Comparison of ENCODE assay signal across 8 cellular contexts in genomic region chr1:190478193-190479007, GRCh38. TPM values are rescaled to one million over a fixed set of nuclear protein-coding genes. Genes with fewer than 3 reads are reported as not detected.
DNase-seq lines count a peak whose midpoint lies in the region; ATAC-seq, FAIRE-seq and TF ChIP-seq lines count a peak whose summit lies in the region.

No MANE protein-coding gene starts in this region.

- H3K9me3 ChIP-seq in GM12878 (replicated peaks; ENCODE audit: control insufficient read depth, insufficient read depth, low read length) (no peaks in the 10 kb centered on the region), subcutaneous abdominal adipose tissue (ENCODE audit: control insufficient read depth in 5 of 5, low read length in 5 of 5) (peaks cover 0 to 3% (median 0%) of the 10 kb centered on the region in 5 donors)

- no peak for TF ChIP-seq RAD21 in GM12878 (IDR thresholded peaks at IDR 0.05; ENCODE audit: insufficient read depth, low read depth, low read length)

- no peak for TF ChIP-seq EP300 in GM12878 (IDR thresholded peaks at IDR 0.05; ENCODE audit: borderline replicate concordance in 1 of 2, control insufficient read depth in 1 of 2, low read depth in 2 of 2, low read length in 2 of 2)

- FAIRE-seq in GM12878 (lab: Jason Lieb, UNC) = no peak

- in situ Hi-C loops in GM12878 (cut with MboI) = no loop called here

- H3K27ac ChIP-seq in GM12878 (ENCODE audit: control insufficient read depth, insufficient read depth) = no peak overlapping the region
- no peak overlapping the region for H3K27ac ChIP-seq in subcutaneous abdominal adipose tissue (ENCODE audit: low read depth, low read length)

- 19% methylated on average over 25 of the region's 37 CpGs for WGBS in GM12878 (ENCODE audit: insufficient coverage, insufficient replicate concordance, low lambda C conversion rate, missing lambda C conversion rate)

- H3K4me2 ChIP-seq in GM12878 (ENCODE audit: control insufficient read depth, insufficient read depth) = no peak overlapping the region

- H3K4me3 ChIP-seq in GM12878 (no peak overlapping the region), subcutaneous abdominal adipose tissue (ENCODE audit: low read depth in 1 of 5, low read length in 5 of 5) (peak overlapping the region; percentile 19 to 67 (median 49))

- H3K27me3 ChIP-seq in GM12878 (replicated peaks in 1 of 2; ENCODE audit: control insufficient read depth in 2 of 2, insufficient read depth in 2 of 2, low read length in 1 of 2) (peaks cover 2 to 8% of the 10 kb centered on the region in 2 experiments), subcutaneous abdominal adipose tissue (ENCODE audit: control insufficient read depth in 5 of 5, insufficient read depth in 4 of 5, low read length in 5 of 5) (peaks cover 22 to 32% (median 26%) of the 10 kb centered on the region in 5 donors)

- no peaks in the 10 kb centered on the region for H4K20me1 ChIP-seq in GM12878 (ENCODE audit: control insufficient read depth, insufficient read depth)

- H3K79me2 ChIP-seq in GM12878 (ENCODE audit: control insufficient read depth, insufficient read depth, low read length) = no peaks in the 10 kb centered on the region

- H3K9ac ChIP-seq in GM12878 (ENCODE audit: control insufficient read depth, insufficient read depth, low read length) (no peak overlapping the region), subcutaneous abdominal adipose tissue (ENCODE audit: low read length in 5 of 5) (no peak overlapping the region)

- H3K4me1 ChIP-seq in GM12878 (ENCODE audit: control insufficient read depth, insufficient read depth, low read length) (no peaks in the 10 kb centered on the region), subcutaneous abdominal adipose tissue (ENCODE audit: control insufficient read depth in 5 of 5, insufficient read depth in 5 of 5, low read length in 5 of 5) (peaks cover 1 to 26% (median 16%) of the 10 kb centered on the region in 5 donors)

- peak; percentile 76 for ATAC-seq in GM19438 (IDR thresholded peaks at IDR 0.05; ENCODE audit: low read depth, unreplicated experiment)
- peak; percentile 48 for ATAC-seq in GM12878
- no peak for ATAC-seq in GM18520 (IDR thresholded peaks at IDR 0.05; ENCODE audit: unreplicated experiment)

- SMC1A ChIA-PET in GM12878 (lab: Charles Lee; ENCODE audit: uncharacterized antibody, unreplicated experiment) = no interaction called here

- H3K36me3 ChIP-seq in GM12878 (ENCODE audit: control insufficient read depth in 2 of 2, insufficient read depth in 2 of 2, low read length in 1 of 2) (no peaks in the 10 kb centered on the region), subcutaneous abdominal adipose tissue (ENCODE audit: control insufficient read depth in 5 of 5, insufficient read depth in 5 of 5, low read length in 5 of 5) (no peaks in the 10 kb centered on the region)

- CTCF ChIA-PET in GM12878 (lab: Yijun Ruan, JAX) = no interaction called here

- intact Hi-C loops in GM12878 (cut with micrococcal nuclease; ENCODE audit: unreplicated experiment) = no loop called here

- POLR2A ChIA-PET in GM12878 (lab: Charles Lee) = no interaction called here

- no peak overlapping the region for H2AFZ ChIP-seq in GM12878 (ENCODE audit: control insufficient read depth, low read depth, low read length)

- DNase-seq in NCI-H146 treated with DMSO at 0.1 percent for 48 hours (lab: John Stamatoyannopoulos, UW; ENCODE audit: unreplicated experiment) (peak; percentile 36), GM12878 (ENCODE audit: low read depth, low spot score) (no peak), inferior parietal cortex (ENCODE audit: extremely low spot score) (peak; percentile 60)
- DNase-seq in activated naive CD4-positive, alpha-beta T cell (lab: John Stamatoyannopoulos, UW) = no peak
- no peak for DNase-seq in activated CD8-positive, alpha-beta memory T cell treated with anti-CD3 and anti-CD28 coated beads, Interleukin-2, amount 50 U/mL, for 48 hours

- BruUV-seq in GM12878 (replicated peaks; lab: Mats Ljungman, UMichigan) = no TSS peak

- no peak for TF ChIP-seq CTCF in GM12878 (IDR thresholded peaks at IDR 0.05 in 2 of 3, conservative IDR thresholded peaks at IDR 0.05 in 1 of 3; ENCODE audit: control insufficient read depth in 2 of 3, extremely low read depth in 1 of 3, insufficient read depth in 1 of 3, low read depth in 3 of 3, low read length in 3 of 3)

- TF ChIP-seq POLR2A in GM12878 (IDR thresholded peaks at IDR 0.05; ENCODE audit: low read depth, low read length) = no peak

- RAD21 ChIA-PET in GM12878 (lab: Charles Lee; ENCODE audit: unreplicated experiment) = no interaction called here

TF ChIP-seq in GM12878, 131 proteins besides CTCF, POLR2A, EP300 and RAD21:
- TF ChIP-seq TAF1 (IDR thresholded peaks at IDR 0.05; ENCODE audit: borderline replicate concordance, low read depth, low read length) (no peak), CBX3 (IDR thresholded peaks at IDR 0.05; ENCODE audit: borderline replicate concordance, low read depth) (no peak), CHD4 (IDR thresholded peaks at IDR 0.05) (no peak), RAD51 (IDR thresholded peaks at IDR 0.05) (no peak), CBFB (IDR thresholded peaks at IDR 0.05; ENCODE audit: low read depth) (no peak), GABPA (IDR thresholded peaks at IDR 0.05; ENCODE audit: low read depth) (no peak), MYB (IDR thresholded peaks at IDR 0.05; ENCODE audit: borderline replicate concordance, low read depth, low read length) (no peak), PAX5 (IDR thresholded peaks at IDR 0.05; ENCODE audit: borderline replicate concordance, low read depth, low read length) (no peak), POLR2AphosphoS5 (IDR thresholded peaks at IDR 0.05; ENCODE audit: low read length) (no peak), SIN3A (IDR thresholded peaks at IDR 0.05; ENCODE audit: low read depth, low read length) (no peak), CHD2 (IDR thresholded peaks at IDR 0.05; ENCODE audit: borderline replicate concordance, low read depth, low read length) (no peak), NRF1 (conservative IDR thresholded peaks at IDR 0.05; ENCODE audit: low read depth, low read length) (no peak), NR2C2 (IDR thresholded peaks at IDR 0.05; ENCODE audit: borderline replicate concordance, control insufficient read depth, insufficient read length, low read depth) (no peak), RELA (IDR thresholded peaks at IDR 0.05; ENCODE audit: borderline replicate concordance, partially characterized antibody) (no peak)
- TF ChIP-seq, protein P1, sequence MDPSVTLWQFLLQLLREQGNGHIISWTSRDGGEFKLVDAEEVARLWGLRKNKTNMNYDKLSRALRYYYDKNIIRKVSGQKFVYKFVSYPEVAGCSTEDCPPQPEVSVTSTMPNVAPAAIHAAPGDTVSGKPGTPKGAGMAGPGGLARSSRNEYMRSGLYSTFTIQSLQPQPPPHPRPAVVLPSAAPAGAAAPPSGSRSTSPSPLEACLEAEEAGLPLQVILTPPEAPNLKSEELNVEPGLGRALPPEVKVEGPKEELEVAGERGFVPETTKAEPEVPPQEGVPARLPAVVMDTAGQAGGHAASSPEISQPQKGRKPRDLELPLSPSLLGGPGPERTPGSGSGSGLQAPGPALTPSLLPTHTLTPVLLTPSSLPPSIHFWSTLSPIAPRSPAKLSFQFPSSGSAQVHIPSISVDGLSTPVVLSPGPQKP (IDR thresholded peaks at IDR 0.05; ENCODE audit: low read depth, low read length) = no peak
- TF ChIP-seq, protein P2, sequence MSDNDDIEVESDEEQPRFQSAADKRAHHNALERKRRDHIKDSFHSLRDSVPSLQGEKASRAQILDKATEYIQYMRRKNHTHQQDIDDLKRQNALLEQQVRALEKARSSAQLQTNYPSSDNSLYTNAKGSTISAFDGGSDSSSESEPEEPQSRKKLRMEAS (IDR thresholded peaks at IDR 0.05; ENCODE audit: low read depth, low read length) = no peak
- TF ChIP-seq, protein P3, sequence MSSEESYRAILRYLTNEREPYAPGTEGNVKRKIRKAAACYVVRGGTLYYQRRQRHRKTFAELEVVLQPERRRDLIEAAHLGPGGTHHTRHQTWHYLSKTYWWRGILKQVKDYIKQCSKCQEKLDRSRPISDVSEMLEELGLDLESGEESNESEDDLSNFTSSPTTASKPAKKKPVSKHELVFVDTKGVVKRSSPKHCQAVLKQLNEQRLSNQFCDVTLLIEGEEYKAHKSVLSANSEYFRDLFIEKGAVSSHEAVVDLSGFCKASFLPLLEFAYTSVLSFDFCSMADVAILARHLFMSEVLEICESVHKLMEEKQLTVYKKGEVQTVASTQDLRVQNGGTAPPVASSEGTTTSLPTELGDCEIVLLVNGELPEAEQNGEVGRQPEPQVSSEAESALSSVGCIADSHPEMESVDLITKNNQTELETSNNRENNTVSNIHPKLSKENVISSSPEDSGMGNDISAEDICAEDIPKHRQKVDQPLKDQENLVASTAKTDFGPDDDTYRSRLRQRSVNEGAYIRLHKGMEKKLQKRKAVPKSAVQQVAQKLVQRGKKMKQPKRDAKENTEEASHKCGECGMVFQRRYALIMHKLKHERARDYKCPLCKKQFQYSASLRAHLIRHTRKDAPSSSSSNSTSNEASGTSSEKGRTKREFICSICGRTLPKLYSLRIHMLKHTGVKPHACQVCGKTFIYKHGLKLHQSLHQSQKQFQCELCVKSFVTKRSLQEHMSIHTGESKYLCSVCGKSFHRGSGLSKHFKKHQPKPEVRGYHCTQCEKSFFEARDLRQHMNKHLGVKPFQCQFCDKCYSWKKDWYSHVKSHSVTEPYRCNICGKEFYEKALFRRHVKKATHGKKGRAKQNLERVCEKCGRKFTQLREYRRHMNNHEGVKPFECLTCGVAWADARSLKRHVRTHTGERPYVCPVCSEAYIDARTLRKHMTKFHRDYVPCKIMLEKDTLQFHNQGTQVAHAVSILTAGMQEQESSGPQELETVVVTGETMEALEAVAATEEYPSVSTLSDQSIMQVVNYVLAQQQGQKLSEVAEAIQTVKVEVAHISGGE (CRISPR knock-in tag; IDR thresholded peaks at IDR 0.05) = no peak

RNA-seq across cellular contexts. Expression of gene BRINP3, which starts 0.7 kb away (rescaled TPM):
- total RNA-seq in GM12878 (2013; cell fraction: nucleolus; rRNA removed) = not detected in 2 replicates
- total RNA-seq in GM12878 (2014; rRNA removed) = under 0.01 TPM in 1 of 2 replicates, not detected in the other
- not detected in 2 replicates for total RNA-seq in GM12878 (2014; rRNA removed; fragmentation: Illumina TruSeq; extraction: Trizol)
- total RNA-seq in GM12878 (2021) = not detected in 2 replicates
- not detected for polyA plus RNA-seq in GM12878 (2011; ENCODE audit: low read depth)
- not detected in 2 replicates for polyA plus RNA-seq in GM12878 (2011; rRNA removed)
- not detected in 2 replicates for polyA plus RNA-seq in GM12878 (2011; cell fraction: cytosol; rRNA removed)
- polyA plus RNA-seq in GM12878 (2011; cell fraction: nucleus; rRNA removed) = not detected in 2 replicates
- polyA plus RNA-seq in GM12878 (2012) = not detected in 2 replicates
- not detected in 2 replicates for polyA plus RNA-seq in GM12878 (2014; fragmentation: Illumina TruSeq; extraction: Trizol)
- not detected for polyA plus RNA-seq in GM12878 (2014; fragmentation: Nextera tagmentation; extraction: Ambion mirVana)
- polyA plus RNA-seq in GM12878 (2014; rRNA removed) = not detected in 2 replicates
- polyA plus RNA-seq in GM12878 (2016; fragmentation: Nextera tagmentation; extraction: Ambion mirVana) = not detected
- polyA minus RNA-seq in GM12878 (2011; rRNA and poly(A)+ RNA removed) = not detected in 2 replicates
- polyA minus RNA-seq in GM12878 (2011; cell fraction: cytosol; rRNA and poly(A)+ RNA removed) = not detected in 2 replicates
- polyA minus RNA-seq in GM12878 (2011; cell fraction: nucleus; rRNA and poly(A)+ RNA removed) = not detected in 2 replicates

Comparison
In these comparisons a context has a peak if more than half of its experiments do, and no peak if none do; other contexts are left out.
1. DNase-seq: peak in NCI-H146 treated with DMSO at 0.1 percent for 48 hours (single experiment) and inferior parietal cortex (single experiment); none in GM12878 (single experiment), activated naive CD4-positive, alpha-beta T cell (0 of 4) and activated CD8-positive, alpha-beta memory T cell treated with anti-CD3 and anti-CD28 coated beads, Interleukin-2, amount 50 U/mL, for 48 hours (single experiment).